Comparison of ENCODE assay signal across 8 cellular contexts in the genomic region with DNA sequence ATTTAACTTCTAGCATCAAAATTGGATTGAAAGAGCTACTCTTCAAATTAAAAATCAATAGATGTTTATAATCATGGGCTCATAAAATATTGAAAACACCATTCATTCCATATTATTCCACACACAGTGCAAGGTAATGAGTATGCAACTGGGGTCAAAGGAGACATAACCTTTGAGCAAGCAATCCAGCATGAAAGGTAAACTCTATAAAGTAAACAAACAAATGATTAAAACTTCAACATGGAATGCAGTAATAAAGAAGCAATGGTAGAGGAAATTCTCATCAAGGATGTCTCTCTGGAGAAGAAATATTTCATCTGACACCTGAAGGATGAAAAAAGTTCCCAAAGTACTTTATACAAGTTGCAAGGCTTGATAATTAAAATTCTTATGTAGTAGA.
"Had no signal": no experiment of that assay in that cellular context is flagged by ENCODE, and none has a peak within 500 bp of the region (broad histone marks: within the 10 kb centered on the region; RNA-seq: fewer than 3 reads in every experiment).

No MANE protein-coding gene starts in this region.

- H3K27ac ChIP-seq: HL-60 had no signal

- H3K4me2 ChIP-seq: GM23338 had no signal

- DNase-seq: H9, HCEC 1CT, HFFc6, IMR-90, KG1 had no signal

- ATAC-seq: GM23338, K562 had no signal

- H2AFZ ChIP-seq: GM23338 had no signal

- H3K4me3 ChIP-seq: GM23338, K562 had no signal
